ENCODE assay signal across 8 cellular contexts in genomic region chr16:53435066-53435688, GRCh38. TPM values are rescaled to one million over a fixed set of nuclear protein-coding genes. Genes with fewer than 3 reads are reported as not detected.
DNase-seq lines count a peak whose midpoint lies in the region; ATAC-seq, FAIRE-seq and TF ChIP-seq lines count a peak whose summit lies in the region.

No MANE protein-coding gene starts in this region.

- H3K9me1 ChIP-seq in endothelial cell of umbilical vein (replicated peaks; ENCODE audit: control insufficient read depth, extremely low read depth, insufficient read depth, low read length), result no peaks in the 10 kb centered on the region

- H3K27ac ChIP-seq in endothelial cell of umbilical vein (ENCODE audit: insufficient read depth, low read depth, low read length), result peak overlapping the region; percentile 78

- peaks cover 40% of the 10 kb centered on the region for H3K4me1 Mint-ChIP-seq in activated CD8-positive, alpha-beta memory T cell treated with anti-CD3 and anti-CD28 coated beads, Interleukin-2, amount 10 ng/mL, durations not matched to agents 7 days and 5 days

- H3K27ac Mint-ChIP-seq in activated CD8-positive, alpha-beta memory T cell treated with anti-CD3 and anti-CD28 coated beads, Interleukin-2, amount 10 ng/mL, durations not matched to agents 7 days and 5 days, result peak overlapping the region; percentile 91

- H3K4me3 ChIP-seq in endothelial cell of umbilical vein (replicated peaks in 1 of 3; ENCODE audit: insufficient read depth in 1 of 3, low read depth in 1 of 3, low read length in 3 of 3), result peak overlapping the region; percentile 81 to 90 (median 81)

- POLR2A ChIA-PET in endothelial cell of umbilical vein (lab: Charles Lee), result no interaction called here

- no peaks in the 10 kb centered on the region for H3K27me3 ChIP-seq in endothelial cell of umbilical vein (ENCODE audit: control insufficient read depth in 2 of 2, insufficient read depth in 2 of 2, low read length in 2 of 2)

- peaks cover 13% of the 10 kb centered on the region for H3K36me3 Mint-ChIP-seq in activated CD8-positive, alpha-beta memory T cell treated with anti-CD3 and anti-CD28 coated beads, Interleukin-2, amount 10 ng/mL, durations not matched to agents 7 days and 5 days

- H3K79me2 ChIP-seq in endothelial cell of umbilical vein (ENCODE audit: control insufficient read depth, insufficient read depth, low read length), result peaks cover 28% of the 10 kb centered on the region

- H3K4me2 ChIP-seq in endothelial cell of umbilical vein (ENCODE audit: insufficient read depth, low read length), result peak overlapping the region; percentile 92

- no peaks in the 10 kb centered on the region for H3K36me3 ChIP-seq in endothelial cell of umbilical vein (ENCODE audit: control insufficient read depth in 2 of 2, extremely low read depth in 1 of 2, insufficient read depth in 2 of 2, low read length in 2 of 2)

- no peaks in the 10 kb centered on the region for H4K20me1 ChIP-seq in endothelial cell of umbilical vein (replicated peaks; ENCODE audit: control insufficient read depth, extremely low read depth, insufficient read depth, low read length)

- TF ChIP-seq POLR2A in endothelial cell of umbilical vein (IDR thresholded peaks at IDR 0.05; ENCODE audit: low read depth, low read length), result peak; percentile 37

- CTCF ChIA-PET in activated CD8-positive, alpha-beta memory T cell treated with anti-CD3 and anti-CD28 coated beads, Interleukin-2, amount 10 ng/mL, durations not matched to agents 7 days and 5 days (lab: Charles Lee), result interaction anchor here (1.1 to 2.6 kb wide), 9 partner anchors 11 to 380 kb away, joined by 5 to 12 read pairs (median 6); partner anchors contain the start of genes AKTIP and CHD9
- CTCF ChIA-PET in endothelial cell of umbilical vein (lab: Charles Lee), result interaction anchor here (1.0 to 1.2 kb wide), 2 partner anchors 29 to 81 kb away, joined by 4 read pairs; no protein-coding TSS in a partner anchor

- no peaks in the 10 kb centered on the region for H3K27me3 Mint-ChIP-seq in activated CD8-positive, alpha-beta memory T cell treated with anti-CD3 and anti-CD28 coated beads, Interleukin-2, amount 10 ng/mL, durations not matched to agents 7 days and 5 days

- H3K4me3 Mint-ChIP-seq in activated CD8-positive, alpha-beta memory T cell treated with anti-CD3 and anti-CD28 coated beads, Interleukin-2, amount 10 ng/mL, durations not matched to agents 7 days and 5 days, result peak overlapping the region; percentile 94

- H3K9me3 Mint-ChIP-seq in activated CD8-positive, alpha-beta memory T cell treated with anti-CD3 and anti-CD28 coated beads, Interleukin-2, amount 10 ng/mL, durations not matched to agents 7 days and 5 days (ENCODE audit: low read depth), result no peaks in the 10 kb centered on the region

- H3K9ac ChIP-seq in endothelial cell of umbilical vein (replicated peaks; ENCODE audit: extremely low read depth, insufficient read depth, low read length), result peak overlapping the region; percentile 85

- peak; percentile 85 for FAIRE-seq in endothelial cell of umbilical vein (lab: Jason Lieb, UNC)

- peak; percentile 39 for DNase-seq in CMK (ENCODE audit: low read depth)
- DNase-seq in HK-2 (ENCODE audit: unreplicated experiment), result peak; percentile 76
- DNase-seq in NOMO-1 (lab: John Stamatoyannopoulos, UW; ENCODE audit: unreplicated experiment in 2 of 2), result peak; percentile 82 to 90
- DNase-seq in activated CD8-positive, alpha-beta memory T cell treated with anti-CD3 and anti-CD28 coated beads, Interleukin-2, amount 10 ng/mL, durations not matched to agents 7 days and 5 days, result peak; percentile 84
- DNase-seq in endothelial cell of umbilical vein (ENCODE audit: low read depth, low spot score), result peak; percentile 93
- DNase-seq in middle frontal gyrus (ENCODE audit: extremely low spot score, low spot score), result peak; percentile 71
- DNase-seq in stimulated activated CD8-positive, alpha-beta memory T cell treated with anti-CD3 and anti-CD28 coated beads, Interleukin-2, amount 100 ng/mL, for 48 hours (ENCODE audit: low read depth in 2 of 2), result peak; percentile 15 to 28

- BruUV-seq in endothelial cell of umbilical vein (replicated peaks; lab: Mats Ljungman, UMichigan), result TSS peak; percentile 74

- H3K9me3 ChIP-seq in endothelial cell of umbilical vein (replicated peaks; ENCODE audit: control insufficient read depth, insufficient read depth, low read length), result no peaks in the 10 kb centered on the region

- peaks cover 5% of the 10 kb centered on the region for H3K4me1 ChIP-seq in endothelial cell of umbilical vein (ENCODE audit: control insufficient read depth, extremely low read depth, insufficient read depth, low read length)

- peak overlapping the region; percentile 86 for H2AFZ ChIP-seq in endothelial cell of umbilical vein (ENCODE audit: low read depth, low read length)

- intact Hi-C loops in endothelial cell of umbilical vein (cut with micrococcal nuclease), result loop anchor here (1.0 to 10.0 kb wide), 3 partner anchors 68 to 380 kb away; partner anchors contain the start of genes AKTIP, CHD9 and CHD9NB

- ATAC-seq in GM19455 (IDR thresholded peaks at IDR 0.05; ENCODE audit: unreplicated experiment), result peak; percentile 80
- ATAC-seq in activated CD8-positive, alpha-beta memory T cell treated with anti-CD3 and anti-CD28 coated beads, Interleukin-2, amount 10 ng/mL, durations not matched to agents 7 days and 5 days, result peak; percentile 79

- dilution Hi-C loops in endothelial cell of umbilical vein (cut with MboI; ENCODE audit: extremely low pct_ligation_motif_present, low sequenced_read_pairs), result no loop called here

- no peak for TF ChIP-seq CTCF in endothelial cell of umbilical vein (IDR thresholded peaks at IDR 0.05; ENCODE audit: extremely low read depth in 1 of 2, insufficient read depth in 1 of 2, low read depth in 1 of 2, low read length in 2 of 2)

TF ChIP-seq in endothelial cell of umbilical vein, 7 proteins besides CTCF, POLR2A, EP300 and RAD21:
- TF ChIP-seq GATA2 (IDR thresholded peaks at IDR 0.05; ENCODE audit: insufficient read depth, insufficient read length, low read depth, low read length) (peak; percentile 8), POLR2AphosphoS5 (IDR thresholded peaks at IDR 0.05; ENCODE audit: insufficient read depth, low read depth, low read length) (peak; percentile 31), JUN (IDR thresholded peaks at IDR 0.05; ENCODE audit: borderline replicate concordance, insufficient read depth, insufficient read length, low read depth) (no peak)

RNA-seq across cellular contexts. Expression of gene RBL2, which starts 0.9 kb away (rescaled TPM):
- total RNA-seq in activated CD8-positive, alpha-beta memory T cell treated with anti-CD3 and anti-CD28 coated beads, Interleukin-2, amount 10 ng/mL, durations not matched to agents 7 days and 5 days, result 100 to 1,000 TPM; 121 to 155 TPM
- 30.7 and 34.1 TPM in 2 replicates for total RNA-seq in endothelial cell of umbilical vein
- 21.3 and 22.5 TPM in 2 replicates for polyA plus RNA-seq in endothelial cell of umbilical vein
- polyA plus RNA-seq in endothelial cell of umbilical vein (2011; cell fraction: cytosol; rRNA removed), result 16.5 and 19.7 TPM in 2 replicates
- 167 and 205 TPM in 2 replicates for polyA plus RNA-seq in endothelial cell of umbilical vein (2011; cell fraction: nucleus; rRNA removed)
- 22.6 and 28.5 TPM in 2 replicates for polyA plus RNA-seq in endothelial cell of umbilical vein (2012)
- 37.4 and 41.2 TPM in 2 replicates for polyA minus RNA-seq in endothelial cell of umbilical vein
- polyA minus RNA-seq in endothelial cell of umbilical vein (2011; cell fraction: cytosol; rRNA and poly(A)+ RNA removed), result 19.7 TPM
- polyA minus RNA-seq in endothelial cell of umbilical vein (2011; cell fraction: nucleus; rRNA and poly(A)+ RNA removed), result 38.1 and 50.2 TPM in 2 replicates

Comparison
In these comparisons a context has a peak if more than half of its experiments do, and no peak if none do; other contexts are left out.
1. Peak in every context shown above with its lines: DNase-seq, ATAC-seq, H3K4me3 ChIP-seq and H3K27ac ChIP-seq.
2. DNase-seq: peak in every context shown above with its lines; median percentile 93 in endothelial cell of umbilical vein; 86 in NOMO-1; 84 in activated CD8-positive, alpha-beta memory T cell treated with anti-CD3 and anti-CD28 coated beads, Interleukin-2, amount 10 ng/mL, durations not matched to agents 7 days and 5 days; 76 in HK-2; 71 in middle frontal gyrus; 39 in CMK; 22 in stimulated activated CD8-positive, alpha-beta memory T cell treated with anti-CD3 and anti-CD28 coated beads, Interleukin-2, amount 100 ng/mL, for 48 hours.